Comparison of ENCODE assay signal across 12 cellular contexts in genomic region chr2:11391941-11392266, GRCh38. TPM values are rescaled to one million over a fixed set of nuclear protein-coding genes. Genes with fewer than 3 reads are reported as not detected.
DNase-seq lines count a peak whose midpoint lies in the region; ATAC-seq and TF ChIP-seq lines count a peak whose summit lies in the region.
"Had no signal": no experiment of that assay in that cellular context is flagged by ENCODE, and none has a peak within 500 bp of the region (broad histone marks: within the 10 kb centered on the region; RNA-seq: fewer than 3 reads in every experiment).

No MANE protein-coding gene starts in this region.

- no peaks in the 10 kb centered on the region for H3K9me3 ChIP-seq in BLaER1
- H3K9me3 ChIP-seq in trophoblast cell (ENCODE audit: insufficient read depth, low read depth, low read length), result no peaks in the 10 kb centered on the region
- H3K9me3 ChIP-seq: vagina had no signal

- no peak for ATAC-seq in foreskin keratinocyte
- ATAC-seq: stimulated activated naive CD8-positive, alpha-beta T cell treated with anti-CD3 and anti-CD28 coated beads, Interleukin-15, Interleukin-2, amounts not matched to agents 100 U/mL and 50 U/mL, for 24 hours had no signal

- H3K27me3 Mint-ChIP-seq in activated CD4-positive, alpha-beta T cell treated with anti-CD3 and anti-CD28 coated beads, Interleukin-2, amount 10 ng/mL, durations not matched to agents 7 days and 5 days, result no peaks in the 10 kb centered on the region

- peak overlapping the region; percentile 78 for H2BK12ac ChIP-seq in trophoblast cell (ENCODE audit: low read length)

- H3K4me2 ChIP-seq in BLaER1 (0 out of 2 replicates have a peak overlapping the region, but pooled peaks have one; percentile 6), trophoblast cell (ENCODE audit: low read length) (peak overlapping the region; percentile 13)

- no peak overlapping the region for H3K4me3 ChIP-seq in BLaER1
- no peak overlapping the region for H3K4me3 ChIP-seq in trophoblast cell (ENCODE audit: low read depth, low read length)
- H3K4me3 ChIP-seq: vagina had no signal

- H3K23ac ChIP-seq in trophoblast cell (ENCODE audit: low read length), result no peak overlapping the region

- no peaks in the 10 kb centered on the region for H3K9me3 Mint-ChIP-seq in activated CD4-positive, alpha-beta T cell treated with anti-CD3 and anti-CD28 coated beads, Interleukin-2, amount 10 ng/mL, durations not matched to agents 7 days and 5 days
- H3K9me3 Mint-ChIP-seq: activated naive CD4-positive, alpha-beta T cell treated with anti-CD3 and anti-CD28 coated beads, Interleukin-2, amount 10 ng/mL, durations not matched to agents 7 days and 5 days had no signal

- H3K4me3 Mint-ChIP-seq in activated CD4-positive, alpha-beta T cell treated with anti-CD3 and anti-CD28 coated beads, Interleukin-2, amount 10 ng/mL, durations not matched to agents 7 days and 5 days, result no peak overlapping the region
- H3K4me3 Mint-ChIP-seq: activated naive CD4-positive, alpha-beta T cell treated with anti-CD3 and anti-CD28 coated beads, Interleukin-2, amount 10 ng/mL, durations not matched to agents 7 days and 5 days had no signal

- H3K14ac ChIP-seq in trophoblast cell (ENCODE audit: low read length), result no peak overlapping the region

- H4K20me1 ChIP-seq in BLaER1, result no peaks in the 10 kb centered on the region

- H2BK5ac ChIP-seq in trophoblast cell (ENCODE audit: low read depth, low read length, poor library complexity), result no peak overlapping the region

- no peak overlapping the region for H4K12ac ChIP-seq in trophoblast cell (ENCODE audit: low read depth, low read length)

- H3K4me1 Mint-ChIP-seq in activated CD4-positive, alpha-beta T cell treated with anti-CD3 and anti-CD28 coated beads, Interleukin-2, amount 10 ng/mL, durations not matched to agents 7 days and 5 days, result no peaks in the 10 kb centered on the region
- H3K4me1 Mint-ChIP-seq: activated naive CD4-positive, alpha-beta T cell treated with anti-CD3 and anti-CD28 coated beads, Interleukin-2, amount 10 ng/mL, durations not matched to agents 7 days and 5 days had no signal

- CTCF ChIA-PET in activated CD4-positive, alpha-beta T cell treated with anti-CD3 and anti-CD28 coated beads, Interleukin-2, amount 10 ng/mL, durations not matched to agents 7 days and 5 days (lab: Charles Lee), result no interaction called here

- H3K27me3 ChIP-seq in BLaER1, result no peaks in the 10 kb centered on the region
- H3K27me3 ChIP-seq in foreskin keratinocyte, result no peaks in the 10 kb centered on the region
- no peaks in the 10 kb centered on the region for H3K27me3 ChIP-seq in trophoblast cell (ENCODE audit: insufficient read depth, low read length)
- H3K27me3 ChIP-seq: vagina had no signal

- H2BK120ac ChIP-seq in trophoblast cell (ENCODE audit: insufficient read depth, low read length, poor library complexity), result no peak overlapping the region

- TF ChIP-seq CTCF in foreskin keratinocyte (conservative IDR thresholded peaks at IDR 0.05), result no peak

- no peak overlapping the region for H2AFZ ChIP-seq in trophoblast cell (ENCODE audit: insufficient read depth, low read length, poor library complexity)

- H3K4ac ChIP-seq in trophoblast cell (ENCODE audit: low read depth, low read length), result no peak overlapping the region

- H4K91ac ChIP-seq in trophoblast cell (ENCODE audit: low read depth, low read length), result no peak overlapping the region

- peaks cover 12% of the 10 kb centered on the region; the same call in 1 of the 2 replicates for H3K4me1 ChIP-seq in BLaER1
- no peaks in the 10 kb centered on the region for H3K4me1 ChIP-seq in foreskin keratinocyte
- peaks cover 17 to 28% of the 10 kb centered on the region in 2 experiments for H3K4me1 ChIP-seq in trophoblast cell (ENCODE audit: control insufficient read depth in 1 of 2, insufficient read depth in 2 of 2, low read length in 2 of 2)

- DNase-seq in amniotic epithelial cell (ENCODE audit: low read depth) (peak; percentile 21), foreskin keratinocyte (no peak), trophoblast cell (no peak), AG08395 (ENCODE audit: low spot score) (no peak), foreskin melanocyte (no peak), nucleus accumbens (lab: John Stamatoyannopoulos, UW) (no peak)
- no peak for DNase-seq in activated CD4-positive, alpha-beta T cell treated with anti-CD3 and anti-CD28 coated beads, Interleukin-2, amount 10 ng/mL, durations not matched to agents 7 days and 5 days
- DNase-seq: activated naive CD4-positive, alpha-beta T cell treated with anti-CD3 and anti-CD28 coated beads, Interleukin-2, amount 10 ng/mL, durations not matched to agents 7 days and 5 days; effector CD4-positive, alpha-beta T cell; stimulated activated naive CD8-positive, alpha-beta T cell treated with anti-CD3 and anti-CD28 coated beads, Interleukin-15, Interleukin-2, amounts not matched to agents 100 U/mL and 50 U/mL, for 24 hours had no signal

- H4K8ac ChIP-seq in trophoblast cell (ENCODE audit: low read depth, low read length), result no peak overlapping the region

- no peaks in the 10 kb centered on the region for H3K79me2 ChIP-seq in trophoblast cell (ENCODE audit: control insufficient read depth, insufficient read depth, low read length, poor library complexity)

- WGBS in trophoblast cell (ENCODE audit: extremely low coverage, insufficient coverage, insufficient read length), result no CpG with 5 or more reads among the region's 3 CpGs

- no peak overlapping the region for H2AK5ac ChIP-seq in trophoblast cell (ENCODE audit: low read length)

- H3K27ac ChIP-seq in BLaER1, result no peak overlapping the region
- peak overlapping the region; percentile 37 for H3K27ac ChIP-seq in foreskin keratinocyte
- H3K27ac ChIP-seq in trophoblast cell (ENCODE audit: low read depth, low read length), result peak overlapping the region; percentile 71
- H3K27ac ChIP-seq: vagina had no signal

- no peaks in the 10 kb centered on the region for H3K36me3 Mint-ChIP-seq in activated CD4-positive, alpha-beta T cell treated with anti-CD3 and anti-CD28 coated beads, Interleukin-2, amount 10 ng/mL, durations not matched to agents 7 days and 5 days (ENCODE audit: low read depth)
- H3K36me3 Mint-ChIP-seq: activated naive CD4-positive, alpha-beta T cell treated with anti-CD3 and anti-CD28 coated beads, Interleukin-2, amount 10 ng/mL, durations not matched to agents 7 days and 5 days had no signal

- H3K27ac Mint-ChIP-seq in activated CD4-positive, alpha-beta T cell treated with anti-CD3 and anti-CD28 coated beads, Interleukin-2, amount 10 ng/mL, durations not matched to agents 7 days and 5 days, result no peak overlapping the region
- H3K27ac Mint-ChIP-seq: activated naive CD4-positive, alpha-beta T cell treated with anti-CD3 and anti-CD28 coated beads, Interleukin-2, amount 10 ng/mL, durations not matched to agents 7 days and 5 days had no signal

- no peak overlapping the region for H3K18ac ChIP-seq in trophoblast cell (ENCODE audit: low read length)

- peaks cover 10% of the 10 kb centered on the region for H3K79me1 ChIP-seq in trophoblast cell (ENCODE audit: low read length)

- POLR2A ChIA-PET in activated CD4-positive, alpha-beta T cell treated with anti-CD3 and anti-CD28 coated beads, Interleukin-2, amount 10 ng/mL, durations not matched to agents 7 days and 5 days (lab: Charles Lee), result no interaction called here

- no peak overlapping the region for H3K9ac ChIP-seq in BLaER1
- H3K9ac ChIP-seq in trophoblast cell (ENCODE audit: low read length), result no peak overlapping the region

- H3K36me3 ChIP-seq in BLaER1 (no peaks in the 10 kb centered on the region), trophoblast cell (ENCODE audit: control insufficient read depth in 1 of 2, insufficient read depth in 2 of 2, low read length in 2 of 2) (no peaks in the 10 kb centered on the region)
- H3K36me3 ChIP-seq: vagina had no signal

RNA-seq across cellular contexts. Expression of gene ROCK2, which starts 47.5 kb away (rescaled TPM):
- 31.2 and 32.6 TPM in 2 replicates for total RNA-seq in foreskin keratinocyte
- polyA plus RNA-seq in foreskin keratinocyte, result 3.8 and 4.9 TPM in 2 replicates
- 36.9 and 37.0 TPM in 2 replicates for polyA plus RNA-seq in trophoblast cell (2013)
- 10 to 100 TPM; 19.1 to 20.5 TPM for total RNA-seq in activated CD4-positive, alpha-beta T cell treated with anti-CD3 and anti-CD28 coated beads, Interleukin-2, amount 10 ng/mL, durations not matched to agents 7 days and 5 days
